ENCODE assay signal across 24 cellular contexts in genomic region chr3:27813255-27813654, GRCh38.
"Had no signal": no experiment of that assay in that cellular context is flagged by ENCODE, and none has a peak within 500 bp of the region (broad histone marks: within the 10 kb centered on the region; RNA-seq: fewer than 3 reads in every experiment).

No MANE protein-coding gene starts in this region.

- H3K9me3 ChIP-seq: colonic mucosa, esophagus squamous epithelium, gastrocnemius medialis, left lung, lower lobe of right lung had no signal

- H3K4me1 Mint-ChIP-seq: naive thymus-derived CD4-positive, alpha-beta T cell had no signal

- H3K4me3 Mint-ChIP-seq: dendritic cell treated with granulocyte-macrophage colony-stimulating factor and Interleukin-4, amounts not matched to agents 40 ng/mL and 50 ng/mL, for 4 days; effector memory CD8-positive, alpha-beta T cell; endodermal cell; naive thymus-derived CD4-positive, alpha-beta T cell had no signal

- H3K4me3 ChIP-seq: colonic mucosa, esophagus squamous epithelium, gastrocnemius medialis, heart right ventricle, left lung, lower lobe of right lung had no signal

- H3K36me3 ChIP-seq: colonic mucosa, esophagus squamous epithelium, gastrocnemius medialis, heart right ventricle, left lung, lower lobe of right lung had no signal

- H3K27me3 ChIP-seq: colonic mucosa, esophagus squamous epithelium, gastrocnemius medialis, heart right ventricle, left lung had no signal

- H3K27ac Mint-ChIP-seq: dendritic cell treated with granulocyte-macrophage colony-stimulating factor and Interleukin-4, amounts not matched to agents 40 ng/mL and 50 ng/mL, for 4 days; effector memory CD8-positive, alpha-beta T cell; endodermal cell; naive thymus-derived CD4-positive, alpha-beta T cell had no signal

- ATAC-seq: effector memory CD8-positive, alpha-beta T cell; esophagus mucosa; gastrocnemius medialis; heart right ventricle; left cardiac atrium; left lung; left ventricle myocardium superior; lower lobe of right lung; naive thymus-derived CD4-positive, alpha-beta T cell had no signal

- H3K27me3 Mint-ChIP-seq: dendritic cell treated with granulocyte-macrophage colony-stimulating factor and Interleukin-4, amounts not matched to agents 40 ng/mL and 50 ng/mL, for 4 days; effector memory CD8-positive, alpha-beta T cell had no signal

- H3K27ac ChIP-seq: colonic mucosa, epithelial cell of prostate, esophagus squamous epithelium, gastrocnemius medialis, heart right ventricle, left lung, lower lobe of right lung had no signal

- H3K9me3 Mint-ChIP-seq: dendritic cell treated with granulocyte-macrophage colony-stimulating factor and Interleukin-4, amounts not matched to agents 40 ng/mL and 50 ng/mL, for 4 days; effector memory CD8-positive, alpha-beta T cell had no signal

- DNase-seq: colonic mucosa; cortex of kidney; effector CD8-positive, alpha-beta T cell; effector memory CD8-positive, alpha-beta T cell; endodermal cell; erythroblast; esophagus squamous epithelium; foreskin fibroblast; foreskin melanocyte; gastrocnemius medialis; glutamatergic neuron; head of caudate nucleus; heart right ventricle; hippocampal formation; left cardiac atrium; left lung; left ventricle myocardium superior; lower lobe of right lung; mesenchymal stem cell; midbrain; naive thymus-derived CD4-positive, alpha-beta T cell had no signal

- H3K4me1 ChIP-seq: colonic mucosa, esophagus squamous epithelium, gastrocnemius medialis, heart right ventricle, left lung, lower lobe of right lung had no signal
